Comparison of ENCODE assay signal across 8 cellular contexts in genomic region chr17:21286066-21286770, GRCh38. TPM values are rescaled to one million over a fixed set of nuclear protein-coding genes. Genes with fewer than 3 reads are reported as not detected.
DNase-seq lines count a peak whose midpoint lies in the region; ATAC-seq and TF ChIP-seq lines count a peak whose summit lies in the region.

No MANE protein-coding gene starts in this region.

- no peak for ATAC-seq in naive thymus-derived CD8-positive, alpha-beta T cell
- no peak for ATAC-seq in GM19035 (IDR thresholded peaks at IDR 0.05; ENCODE audit: unreplicated experiment)

- H3K27ac Mint-ChIP-seq in naive thymus-derived CD8-positive, alpha-beta T cell = peak overlapping the region; percentile 88 to 98 (median 96)

- POLR2A ChIA-PET in naive thymus-derived CD8-positive, alpha-beta T cell (lab: Charles Lee) = interaction anchor here (1.4 to 3.8 kb wide), 4 partner anchors 9 to 171 kb away, joined by 4 to 53 read pairs (median 5); partner anchors contain the start of gene NATD1

- peaks cover 0 to 7% (median 0%) of the 10 kb centered on the region in 3 donors for H3K36me3 Mint-ChIP-seq in naive thymus-derived CD8-positive, alpha-beta T cell

- peak overlapping the region; percentile 87 to 97 (median 94) for H3K4me3 Mint-ChIP-seq in naive thymus-derived CD8-positive, alpha-beta T cell

- peak; percentile 34 to 54 for DNase-seq in NCI-H526 (lab: John Stamatoyannopoulos, UW)
- DNase-seq in NCI-H526 treated with DMSO at 0.1 percent for 48 hours (lab: John Stamatoyannopoulos, UW) = no peak
- DNase-seq in NCI-H146 treated with DMSO at 0.1 percent for 48 hours (lab: John Stamatoyannopoulos, UW; ENCODE audit: unreplicated experiment) = peak; percentile 73
- DNase-seq in fibroblast of gingiva (ENCODE audit: low read depth) = peak; percentile 98
- DNase-seq in naive thymus-derived CD8-positive, alpha-beta T cell = no peak
- no peak for DNase-seq in ecto neural progenitor cell (ENCODE audit: low spot score)

- peaks cover 30 to 76% (median 50%) of the 10 kb centered on the region in 4 donors for H3K4me1 Mint-ChIP-seq in naive thymus-derived CD8-positive, alpha-beta T cell

- peaks cover 0 to 5% (median 0%) of the 10 kb centered on the region in 9 donors for H3K9me3 Mint-ChIP-seq in naive thymus-derived CD8-positive, alpha-beta T cell

- no peak for TF ChIP-seq CTCF in VCaP (conservative IDR thresholded peaks at IDR 0.05)

- H3K27ac ChIP-seq in VCaP = peak overlapping the region; percentile 84

- H3K27me3 Mint-ChIP-seq in naive thymus-derived CD8-positive, alpha-beta T cell = peaks cover 0 to 3% (median 0%) of the 10 kb centered on the region in 5 donors

RNA-seq across cellular contexts. Expression of gene MAP2K3, which starts 1.7 kb away (rescaled TPM):
- 10 to 100 TPM; 39.4 to 42.2 TPM for total RNA-seq in naive thymus-derived CD8-positive, alpha-beta T cell
- polyA plus RNA-seq in naive thymus-derived CD8-positive, alpha-beta T cell = 10 to 100 TPM; 49.0 to 69.4 (median 49.7) TPM

RNA-seq across cellular contexts. Expression of gene NATD1, which starts 33.0 kb away (rescaled TPM):
- total RNA-seq in naive thymus-derived CD8-positive, alpha-beta T cell = 1 to 10 TPM; 9.2 to 9.3 TPM
- 1 to 10 TPM in 1 of 3 donors, under 1 TPM in 2; 0.60 to 1.2 (median 0.99) TPM for polyA plus RNA-seq in naive thymus-derived CD8-positive, alpha-beta T cell

Comparison
In these comparisons a context has a peak if more than half of its experiments do, and no peak if none do; other contexts are left out.
1. DNase-seq: peak in NCI-H526 (2 of 2), NCI-H146 treated with DMSO at 0.1 percent for 48 hours (single experiment) and fibroblast of gingiva (single experiment); none in NCI-H526 treated with DMSO at 0.1 percent for 48 hours (single experiment), naive thymus-derived CD8-positive, alpha-beta T cell (0 of 10) and ecto neural progenitor cell (single experiment).